ENCODE assay signal across 8 cellular contexts in genomic region chr3:111737712-111738097, GRCh38.
A peak's percentile ranks its signal among the peaks of the same experiment; 100 is the strongest.
DNase-seq lines count a peak whose midpoint lies in the region; ATAC-seq, FAIRE-seq and TF ChIP-seq lines count a peak whose summit lies in the region.

No MANE protein-coding gene starts in this region.

- no peak overlapping the region for H3K27ac Mint-ChIP-seq in activated naive CD4-positive, alpha-beta T cell treated with anti-CD3 and anti-CD28 coated beads for 36 hours

- no peak overlapping the region for H2AFZ ChIP-seq in ACC112 (ENCODE audit: low read length, unreplicated experiment)
- H2AFZ ChIP-seq in PC-9 = no peak overlapping the region

- DNase-seq in PC-9 = peak; percentile 51 to 77
- no peak for DNase-seq in kidney
- no peak for DNase-seq in NCI-H446 (lab: John Stamatoyannopoulos, UW)
- no peak for DNase-seq in NCI-H1436 (lab: John Stamatoyannopoulos, UW)
- DNase-seq in activated naive CD4-positive, alpha-beta T cell treated with anti-CD3 and anti-CD28 coated beads for 36 hours = no peak
- DNase-seq in GM19238 (ENCODE audit: insufficient read length, low spot score) = no peak

- H3K36me3 Mint-ChIP-seq in activated naive CD4-positive, alpha-beta T cell treated with anti-CD3 and anti-CD28 coated beads for 36 hours (ENCODE audit: low read depth) = peaks cover 4% of the 10 kb centered on the region

- no peaks in the 10 kb centered on the region for H3K36me3 ChIP-seq in ACC112 (ENCODE audit: insufficient read depth, low read length)
- H3K36me3 ChIP-seq in PC-9 (ENCODE audit: low read depth) = no peaks in the 10 kb centered on the region
- no peaks in the 10 kb centered on the region for H3K36me3 ChIP-seq in kidney (ENCODE audit: control insufficient read depth in 1 of 2, insufficient read depth in 2 of 2, low read length in 2 of 2)

- H3F3A ChIP-seq in PC-9 (ENCODE audit: insufficient read depth, low read depth) = peaks cover 43% of the 10 kb centered on the region

- H3K9me3 Mint-ChIP-seq in activated naive CD4-positive, alpha-beta T cell treated with anti-CD3 and anti-CD28 coated beads for 36 hours = no peaks in the 10 kb centered on the region

- H3K9me3 ChIP-seq in PC-9 (ENCODE audit: insufficient read depth, low read depth) (no peaks in the 10 kb centered on the region), kidney (ENCODE audit: control insufficient read depth in 1 of 2, low read length in 2 of 2) (no peaks in the 10 kb centered on the region)

- H3K27me3 ChIP-seq in ACC112 (ENCODE audit: insufficient read depth, low read length) = no peaks in the 10 kb centered on the region
- no peaks in the 10 kb centered on the region for H3K27me3 ChIP-seq in PC-9 (ENCODE audit: insufficient read depth, low read depth)

- no peaks in the 10 kb centered on the region for H3K27me3 Mint-ChIP-seq in activated naive CD4-positive, alpha-beta T cell treated with anti-CD3 and anti-CD28 coated beads for 36 hours (ENCODE audit: low read depth)

- no TSS peak for BruUV-seq in PC-9 (replicated peaks; lab: Mats Ljungman, UMichigan)

- no peak overlapping the region for H3K4me3 Mint-ChIP-seq in activated naive CD4-positive, alpha-beta T cell treated with anti-CD3 and anti-CD28 coated beads for 36 hours

- H3K4me1 Mint-ChIP-seq in activated naive CD4-positive, alpha-beta T cell treated with anti-CD3 and anti-CD28 coated beads for 36 hours (ENCODE audit: low read depth) = peaks cover 4% of the 10 kb centered on the region

- H3K4me3 ChIP-seq in ACC112 (ENCODE audit: low read depth, low read length) (no peak overlapping the region), PC-9 (no peak overlapping the region), kidney (ENCODE audit: low read length in 2 of 2) (no peak overlapping the region)

- intact Hi-C loops in PC-9 (cut with micrococcal nuclease; ENCODE audit: unreplicated experiment) (loop anchor here (5.0 kb wide), 2 partner anchors 185 to 1810 kb away; no protein-coding TSS in a partner anchor), kidney (cut with DNase I) (loop anchor here (10.0 kb wide), 1 partner anchor 117 kb away; the partner anchor contains the start of gene PHLDB2)
- intact Hi-C loops in activated naive CD4-positive, alpha-beta T cell treated with anti-CD3 and anti-CD28 coated beads for 36 hours (cut with micrococcal nuclease) = no loop called here

- no peaks in the 10 kb centered on the region for H3K9me2 ChIP-seq in PC-9 (ENCODE audit: insufficient read depth)

- no peak overlapping the region for H3K4me2 ChIP-seq in PC-9

- peak; percentile 79 for ATAC-seq in GM21786 (IDR thresholded peaks at IDR 0.05; ENCODE audit: unreplicated experiment)

- H3K4me1 ChIP-seq in ACC112 (ENCODE audit: control insufficient read depth, insufficient read depth, low read length, unreplicated experiment) (peaks cover 58% of the 10 kb centered on the region), PC-9 (replicated peaks; ENCODE audit: insufficient read depth) (peaks cover 73% of the 10 kb centered on the region), kidney (ENCODE audit: control insufficient read depth in 1 of 2, insufficient read depth in 1 of 2, low read depth in 1 of 2, low read length in 2 of 2) (peaks cover 26 to 49% of the 10 kb centered on the region in 2 donors)

- FAIRE-seq in kidney (lab: Jason Lieb, UNC) = no peak

- TF ChIP-seq CTCF in PC-9 (conservative IDR thresholded peaks at IDR 0.05) (no peak), kidney (IDR thresholded peaks at IDR 0.05; ENCODE audit: borderline replicate concordance, extremely low read depth, insufficient read depth) (no peak)

- POLR2A ChIA-PET in PC-9 (lab: Charles Lee; ENCODE audit: unreplicated experiment) = interaction anchor here (0.5 to 0.6 kb wide), 5 partner anchors 8 to 1253 kb away, joined by 3 to 4 read pairs (median 3); partner anchors contain the start of gene GTPBP8

- H3K79me2 ChIP-seq in ACC112 (ENCODE audit: control insufficient read depth, insufficient read depth, low read length, unreplicated experiment) = no peaks in the 10 kb centered on the region
- H3K79me2 ChIP-seq in PC-9 (ENCODE audit: low read depth) = no peaks in the 10 kb centered on the region

- H3K27ac ChIP-seq in ACC112 (ENCODE audit: low read depth, low read length) = peak overlapping the region; percentile 88
- peak overlapping the region; percentile 91 for H3K27ac ChIP-seq in PC-9
- H3K27ac ChIP-seq in kidney (ENCODE audit: low read depth in 2 of 2, low read length in 2 of 2) = peak overlapping the region; percentile 74 to 77

- CTCF ChIA-PET in PC-9 (lab: Charles Lee) = no interaction called here
- CTCF ChIA-PET in activated naive CD4-positive, alpha-beta T cell treated with anti-CD3 and anti-CD28 coated beads for 36 hours (lab: Charles Lee) = interaction anchor here (1.8 kb wide), 1 partner anchor 22 kb away, joined by 4 read pairs; no protein-coding TSS in a partner anchor

- no peak overlapping the region for H3K9ac ChIP-seq in kidney (ENCODE audit: low read length in 2 of 2)

- no peaks in the 10 kb centered on the region for H4K20me1 ChIP-seq in PC-9 (ENCODE audit: insufficient read depth)

Comparison
In these comparisons a context has a peak if more than half of its experiments do, and no peak if none do; other contexts are left out.
1. DNase-seq: peak in PC-9 (2 of 2); none in kidney (single experiment), NCI-H446 (0 of 2), NCI-H1436 (single experiment), activated naive CD4-positive, alpha-beta T cell treated with anti-CD3 and anti-CD28 coated beads for 36 hours (single experiment) and GM19238 (single experiment).
2. Peak in every context shown above with its lines, with median percentiles within 50 percentile points of each other: H3K27ac ChIP-seq.